8 cellular contexts compared by ENCODE assay signal in genomic region chr7:19116121-19117080, GRCh38. TPM values are rescaled to one million over a fixed set of nuclear protein-coding genes. Genes with fewer than 3 reads are reported as not detected.
A peak's percentile ranks its signal among the peaks of the same experiment; 100 is the strongest.
DNase-seq lines count a peak whose midpoint lies in the region; ATAC-seq, FAIRE-seq and TF ChIP-seq lines count a peak whose summit lies in the region.

No MANE protein-coding gene starts in this region.

- H3K36me3 ChIP-seq in astrocyte (ENCODE audit: insufficient read depth, low read length) = no peaks in the 10 kb centered on the region
- H3K36me3 ChIP-seq in suprapubic skin = no peaks in the 10 kb centered on the region

- peak overlapping the region; percentile 93 for H2AFZ ChIP-seq in astrocyte (ENCODE audit: low read depth, low read length)

- ATAC-seq in GM21529 (IDR thresholded peaks at IDR 0.05; ENCODE audit: unreplicated experiment) = no peak

- H3K4me1 ChIP-seq in astrocyte (ENCODE audit: insufficient read depth, low read length) (peaks cover 39% of the 10 kb centered on the region), suprapubic skin (peaks cover 28% of the 10 kb centered on the region)

- H3K4me2 ChIP-seq in astrocyte (ENCODE audit: low read length) = peak overlapping the region; percentile 95

- peaks cover 18% of the 10 kb centered on the region for H3K27me3 ChIP-seq in astrocyte (ENCODE audit: insufficient read depth, low read length)
- H3K27me3 ChIP-seq in suprapubic skin = peaks cover 91% of the 10 kb centered on the region

- TF ChIP-seq CTCF in astrocyte (IDR thresholded peaks at IDR 0.05; ENCODE audit: insufficient read depth, low read depth, low read length) (no peak), suprapubic skin (IDR thresholded peaks at IDR 0.05) (no peak)

- H3K4me3 Mint-ChIP-seq in activated CD4-positive, alpha-beta T cell treated with anti-CD3 and anti-CD28 coated beads, Interleukin-2, amount 10 ng/mL, durations not matched to agents 24 days and 14 days = peak overlapping the region; percentile 73
- peak overlapping the region; percentile 96 for H3K4me3 Mint-ChIP-seq in astrocyte (ENCODE audit: unreplicated experiment)

- peaks cover under 1% of the 10 kb centered on the region for H3K9me3 Mint-ChIP-seq in activated CD4-positive, alpha-beta T cell treated with anti-CD3 and anti-CD28 coated beads, Interleukin-2, amount 10 ng/mL, durations not matched to agents 24 days and 14 days
- peaks cover 3% of the 10 kb centered on the region for H3K9me3 Mint-ChIP-seq in astrocyte (ENCODE audit: unreplicated experiment)

- H3K9ac ChIP-seq in astrocyte (ENCODE audit: low read length) = peak overlapping the region; percentile 93

- peak; percentile 64 for DNase-seq in activated CD4-positive, alpha-beta T cell treated with anti-CD3 and anti-CD28 coated beads, Interleukin-2, amount 10 ng/mL, durations not matched to agents 24 days and 14 days
- DNase-seq in activated CD4-positive, alpha-beta T cell treated with anti-CD3 and anti-CD28 coated beads for 4 hours = no peak
- DNase-seq in NCI-H1092 (lab: John Stamatoyannopoulos, UW) (peak; percentile 48), astrocyte (ENCODE audit: low read depth) (peak; percentile 36), iris pigment epithelial cell (ENCODE audit: low read depth) (peak; percentile 58), suprapubic skin (ENCODE audit: low spot score in 2 of 2) (no peak), NCI-H526 treated with DMSO at 0.1 percent for 48 hours (lab: John Stamatoyannopoulos, UW) (no peak)

- under 1% methylated on average over 39 of the region's 69 CpGs for WGBS in suprapubic skin

- H3K9me3 ChIP-seq in astrocyte (ENCODE audit: insufficient read depth, low read depth, low read length) (no peaks in the 10 kb centered on the region), suprapubic skin (no peaks in the 10 kb centered on the region)

- peak overlapping the region; percentile 83 for H3K27ac ChIP-seq in astrocyte (ENCODE audit: low read depth, low read length)
- H3K27ac ChIP-seq in suprapubic skin = peak overlapping the region; percentile 89

- no peak for TF ChIP-seq EP300 in suprapubic skin (IDR thresholded peaks at IDR 0.05)

- H3K4me1 Mint-ChIP-seq in activated CD4-positive, alpha-beta T cell treated with anti-CD3 and anti-CD28 coated beads, Interleukin-2, amount 10 ng/mL, durations not matched to agents 24 days and 14 days = peaks cover 3% of the 10 kb centered on the region
- H3K4me1 Mint-ChIP-seq in astrocyte (ENCODE audit: low read depth, unreplicated experiment) = peaks cover 16% of the 10 kb centered on the region

- H4K20me1 ChIP-seq in astrocyte (ENCODE audit: insufficient read depth, low read length) = peaks cover 4% of the 10 kb centered on the region

- peak overlapping the region; percentile 66 for H3K27ac Mint-ChIP-seq in activated CD4-positive, alpha-beta T cell treated with anti-CD3 and anti-CD28 coated beads, Interleukin-2, amount 10 ng/mL, durations not matched to agents 24 days and 14 days
- H3K27ac Mint-ChIP-seq in astrocyte (ENCODE audit: unreplicated experiment) = peak overlapping the region; percentile 83

- H3K79me2 ChIP-seq in astrocyte (ENCODE audit: insufficient read depth, low read length) = peaks cover 35% of the 10 kb centered on the region

- H3K4me3 ChIP-seq in astrocyte (ENCODE audit: insufficient read depth, low read depth, low read length) (peak overlapping the region; percentile 94), suprapubic skin (peak overlapping the region; percentile 74)

- no peak for FAIRE-seq in astrocyte (lab: Jason Lieb, UNC)

- H3K27me3 Mint-ChIP-seq in activated CD4-positive, alpha-beta T cell treated with anti-CD3 and anti-CD28 coated beads, Interleukin-2, amount 10 ng/mL, durations not matched to agents 24 days and 14 days = peaks cover 65% of the 10 kb centered on the region
- H3K27me3 Mint-ChIP-seq in astrocyte (ENCODE audit: low read depth, unreplicated experiment) = peaks cover 57% of the 10 kb centered on the region

- intact Hi-C loops in activated CD4-positive, alpha-beta T cell treated with anti-CD3 and anti-CD28 coated beads, Interleukin-2, amount 10 ng/mL, durations not matched to agents 24 days and 14 days (cut with micrococcal nuclease) = no loop called here

- no peak for TF ChIP-seq POLR2A in suprapubic skin (IDR thresholded peaks at IDR 0.05)

- peaks cover 4% of the 10 kb centered on the region for H3K36me3 Mint-ChIP-seq in activated CD4-positive, alpha-beta T cell treated with anti-CD3 and anti-CD28 coated beads, Interleukin-2, amount 10 ng/mL, durations not matched to agents 24 days and 14 days (ENCODE audit: low read depth)
- no peaks in the 10 kb centered on the region for H3K36me3 Mint-ChIP-seq in astrocyte (ENCODE audit: low read depth, unreplicated experiment)

RNA-seq across cellular contexts. Expression of gene TWIST1, which starts 1.0 kb away (rescaled TPM):
- 7.5 and 8.1 TPM in 2 replicates for total RNA-seq in activated CD4-positive, alpha-beta T cell treated with anti-CD3 and anti-CD28 coated beads, Interleukin-2, amount 10 ng/mL, durations not matched to agents 24 days and 14 days
- total RNA-seq in astrocyte = 5.0 and 5.7 TPM in 2 replicates
- total RNA-seq in suprapubic skin = 10 to 100 TPM in 3 of 4 donors, 1 to 10 TPM in 1; 4.0 to 12.7 (median 10.5) TPM

RNA-seq across cellular contexts. Expression of gene FERD3L, which starts 28.8 kb away (rescaled TPM):
- total RNA-seq in activated CD4-positive, alpha-beta T cell treated with anti-CD3 and anti-CD28 coated beads, Interleukin-2, amount 10 ng/mL, durations not matched to agents 24 days and 14 days = not detected in 2 replicates
- total RNA-seq in astrocyte = not detected in 2 replicates
- not detected for total RNA-seq in suprapubic skin

Comparison
In these comparisons a context has a peak if more than half of its experiments do, and no peak if none do; other contexts are left out.
1. DNase-seq: peak in activated CD4-positive, alpha-beta T cell treated with anti-CD3 and anti-CD28 coated beads, Interleukin-2, amount 10 ng/mL, durations not matched to agents 24 days and 14 days (single experiment), NCI-H1092 (single experiment), astrocyte (single experiment) and iris pigment epithelial cell (single experiment); none in activated CD4-positive, alpha-beta T cell treated with anti-CD3 and anti-CD28 coated beads for 4 hours (0 of 2), suprapubic skin (0 of 2) and NCI-H526 treated with DMSO at 0.1 percent for 48 hours (single experiment).